ENCODE assay signal across 8 cellular contexts in the genomic region with DNA sequence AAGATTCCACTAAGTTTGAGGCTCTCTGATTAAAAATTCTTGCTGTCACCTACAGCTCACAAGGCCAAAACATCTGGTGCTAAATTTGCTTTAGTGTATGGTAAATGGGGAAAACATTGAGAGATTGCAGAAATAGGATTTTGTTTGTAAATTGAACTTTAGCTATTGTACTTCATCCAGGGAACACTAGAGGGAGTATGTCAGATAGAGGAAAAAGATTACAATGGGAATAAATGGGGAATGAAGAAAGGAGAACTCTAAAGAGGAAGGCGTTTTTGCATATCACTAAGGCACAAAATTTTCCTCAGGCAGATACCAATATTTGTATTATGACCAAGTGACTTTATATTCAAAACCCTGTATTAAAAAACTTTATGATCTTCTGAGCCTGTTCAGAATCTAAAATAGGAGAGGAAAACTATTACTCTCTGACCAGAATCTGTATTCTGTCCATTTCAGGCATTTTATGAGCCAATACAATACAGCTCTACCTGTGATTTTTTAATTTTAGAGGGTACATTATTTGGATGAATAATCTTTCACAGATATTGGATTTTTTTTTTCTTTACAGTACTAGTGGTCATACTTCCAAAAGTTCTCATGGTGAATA. TPM values are rescaled to one million over a fixed set of nuclear protein-coding genes. Genes with fewer than 3 reads are reported as not detected.
DNase-seq lines count a peak whose midpoint lies in the region; ATAC-seq and TF ChIP-seq lines count a peak whose summit lies in the region.

No MANE protein-coding gene starts in this region.

- no peaks in the 10 kb centered on the region for H3K27me3 ChIP-seq in osteoblast (ENCODE audit: insufficient read depth, low read length)

- H3K36me3 ChIP-seq in osteoblast (ENCODE audit: insufficient read depth, low read length), result no peaks in the 10 kb centered on the region

- H4K20me1 ChIP-seq in osteoblast (ENCODE audit: insufficient read depth, low read length), result no peaks in the 10 kb centered on the region

- peak overlapping the region; percentile 59 for H3K4me3 ChIP-seq in epithelial cell of proximal tubule (ENCODE audit: low read depth, low read length)
- no peak overlapping the region for H3K4me3 ChIP-seq in osteoblast (ENCODE audit: insufficient read depth, low read length)

- H3K27ac ChIP-seq in osteoblast (ENCODE audit: low read depth, low read length), result no peak overlapping the region

- peak; percentile 47 for ATAC-seq in GM21723 (IDR thresholded peaks at IDR 0.05; ENCODE audit: unreplicated experiment)
- no peak for ATAC-seq in HG02623 (IDR thresholded peaks at IDR 0.05; ENCODE audit: unreplicated experiment)
- no peak for ATAC-seq in HG02884 (IDR thresholded peaks at IDR 0.05; ENCODE audit: unreplicated experiment)

- H2AFZ ChIP-seq in osteoblast (ENCODE audit: low read length), result no peak overlapping the region

- TF ChIP-seq CTCF in epithelial cell of proximal tubule (conservative IDR thresholded peaks at IDR 0.05; ENCODE audit: low read depth, low read length), result peak; percentile 70
- peak; percentile 79 for TF ChIP-seq CTCF in osteoblast (IDR thresholded peaks at IDR 0.05; ENCODE audit: extremely low read depth, low read depth, low read length)

- H3K9me3 ChIP-seq in osteoblast (ENCODE audit: low read depth, low read length), result no peaks in the 10 kb centered on the region

- peaks cover 22% of the 10 kb centered on the region for H3K4me1 ChIP-seq in osteoblast (ENCODE audit: insufficient read depth, low read length)

- H3K4me2 ChIP-seq in osteoblast (ENCODE audit: insufficient read depth, low read length), result no peak overlapping the region

- H3K79me2 ChIP-seq in osteoblast (ENCODE audit: insufficient read depth, low read length), result no peaks in the 10 kb centered on the region

- DNase-seq in AG08395 (ENCODE audit: low spot score), result peak; percentile 62
- DNase-seq in OCI-M1 (lab: John Stamatoyannopoulos, UW), result peak; percentile 67
- no peak for DNase-seq in epithelial cell of proximal tubule (ENCODE audit: low read depth)
- no peak for DNase-seq in osteoblast (ENCODE audit: insufficient read length, low spot score, missing footprints)
- DNase-seq in activated CD4-positive, alpha-beta T cell treated with anti-CD3 and anti-CD28 coated beads for 1 hour, result no peak

RNA-seq across cellular contexts. Expression of gene ITGB6, which starts 52.3 kb away (rescaled TPM):
- total RNA-seq in epithelial cell of proximal tubule (35.3 and 50.4 TPM in 2 replicates), osteoblast (under 0.01 TPM in 2 replicates)

Comparison
In these comparisons a context has a peak if more than half of its experiments do, and no peak if none do; other contexts are left out.
1. DNase-seq: peak in AG08395 (single experiment) and OCI-M1 (single experiment); none in epithelial cell of proximal tubule (single experiment), osteoblast (single experiment) and activated CD4-positive, alpha-beta T cell treated with anti-CD3 and anti-CD28 coated beads for 1 hour (single experiment).
2. RNA of gene ITGB6, which starts 52.3 kb away (total RNA-seq): 35.3 to 50.4 TPM in epithelial cell of proximal tubule; under 0.01 TPM in osteoblast; every median in the first group is over 10 times any median in the second.